2 cellular contexts compared by ENCODE assay signal in the genomic region with DNA sequence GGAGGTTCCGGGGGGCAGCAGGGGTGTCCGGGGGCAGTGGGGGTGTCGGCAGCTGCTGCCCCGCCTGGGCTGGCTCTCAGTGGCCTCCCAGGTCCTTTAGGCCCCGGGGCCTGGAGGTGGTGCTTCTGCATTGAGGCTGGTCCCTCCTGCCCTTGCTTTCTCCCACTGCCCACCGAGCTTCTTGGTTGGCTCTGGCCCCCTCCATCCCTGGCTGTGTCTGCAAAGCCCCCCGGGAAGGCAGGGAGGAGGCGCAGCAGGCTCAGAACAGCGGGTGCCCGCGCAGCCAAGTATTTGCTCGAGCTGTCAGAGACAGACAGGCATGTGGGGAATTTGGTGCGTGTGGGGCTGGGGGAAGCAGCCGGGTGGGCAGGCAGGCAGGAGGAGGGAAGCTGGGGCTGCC.
TF ChIP-seq lines count a peak whose summit lies in the region.

No MANE protein-coding gene starts in this region.

TF ChIP-seq in IMR-90, 13 proteins besides CTCF, POLR2A, EP300 and RAD21:
- peak; percentile 43; the same call in 1 of the 2 replicates for TF ChIP-seq MXI1 (IDR thresholded peaks at IDR 0.05; ENCODE audit: borderline replicate concordance, low read depth, low read length)
- no peak for TF ChIP-seq RFX5 (IDR thresholded peaks at IDR 0.05; ENCODE audit: low read depth, low read length)

TF ChIP-seq in HepG2, 621 proteins besides CTCF, POLR2A, EP300 and RAD21:
- no peak for TF ChIP-seq TBL1XR1 (IDR thresholded peaks at IDR 0.05; ENCODE audit: borderline replicate concordance, low read length, partially characterized antibody)
- TF ChIP-seq ZSCAN12 (CRISPR knock-in tag; IDR thresholded peaks at IDR 0.05), result no peak
- peak; percentile 76 for TF ChIP-seq AGO2 (optimal IDR thresholded peaks at IDR 0.05; ENCODE audit: low read depth, low read length)
- TF ChIP-seq MAFF (IDR thresholded peaks at IDR 0.05; ENCODE audit: low read depth, low read length), result no peak
- TF ChIP-seq, protein P1, sequence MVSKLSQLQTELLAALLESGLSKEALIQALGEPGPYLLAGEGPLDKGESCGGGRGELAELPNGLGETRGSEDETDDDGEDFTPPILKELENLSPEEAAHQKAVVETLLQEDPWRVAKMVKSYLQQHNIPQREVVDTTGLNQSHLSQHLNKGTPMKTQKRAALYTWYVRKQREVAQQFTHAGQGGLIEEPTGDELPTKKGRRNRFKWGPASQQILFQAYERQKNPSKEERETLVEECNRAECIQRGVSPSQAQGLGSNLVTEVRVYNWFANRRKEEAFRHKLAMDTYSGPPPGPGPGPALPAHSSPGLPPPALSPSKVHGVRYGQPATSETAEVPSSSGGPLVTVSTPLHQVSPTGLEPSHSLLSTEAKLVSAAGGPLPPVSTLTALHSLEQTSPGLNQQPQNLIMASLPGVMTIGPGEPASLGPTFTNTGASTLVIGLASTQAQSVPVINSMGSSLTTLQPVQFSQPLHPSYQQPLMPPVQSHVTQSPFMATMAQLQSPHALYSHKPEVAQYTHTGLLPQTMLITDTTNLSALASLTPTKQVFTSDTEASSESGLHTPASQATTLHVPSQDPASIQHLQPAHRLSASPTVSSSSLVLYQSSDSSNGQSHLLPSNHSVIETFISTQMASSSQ (IDR thresholded peaks at IDR 0.05; ENCODE audit: low read depth), result no peak
- TF ChIP-seq, protein P1 (CRISPR knock-in tag; IDR thresholded peaks at IDR 0.05; ENCODE audit: borderline replicate concordance), result no peak
